Comparison of ENCODE assay signal across 23 cellular contexts in genomic region chr10:88941026-88941425, GRCh38. TPM values are rescaled to one million over a fixed set of nuclear protein-coding genes. Genes with fewer than 3 reads are reported as not detected.
DNase-seq lines count a peak whose midpoint lies in the region; ATAC-seq lines count a peak whose summit lies in the region.
"Had no signal": no experiment of that assay in that cellular context is flagged by ENCODE, and none has a peak within 500 bp of the region (broad histone marks: within the 10 kb centered on the region; RNA-seq: fewer than 3 reads in every experiment).

No MANE protein-coding gene starts in this region.

- H3K27me3 Mint-ChIP-seq in activated naive CD8-positive, alpha-beta T cell treated with anti-CD3 and anti-CD28 coated beads, Interleukin-2, amount 10 ng/mL, durations not matched to agents 7 days and 5 days = no peaks in the 10 kb centered on the region
- no peaks in the 10 kb centered on the region for H3K27me3 Mint-ChIP-seq in activated naive CD8-positive, alpha-beta T cell treated with anti-CD3 and anti-CD28 coated beads for 36 hours
- no peaks in the 10 kb centered on the region for H3K27me3 Mint-ChIP-seq in memory B cell
- no peaks in the 10 kb centered on the region for H3K27me3 Mint-ChIP-seq in stimulated activated naive B cell treated with anti-CD40 and anti-IgM and Interleukin-4, amounts not matched to agents 10 μg/mL and 1 μg/mL and 100 μg/mL, for 72 hours
- H3K27me3 Mint-ChIP-seq: CD4-positive, alpha-beta memory T cell had no signal

- ATAC-seq in activated naive CD8-positive, alpha-beta T cell treated with anti-CD3 and anti-CD28 coated beads, Interleukin-2, amount 10 ng/mL, durations not matched to agents 7 days and 5 days (ENCODE audit: low read depth) = no peak
- ATAC-seq in memory B cell (ENCODE audit: low read depth) (no peak), aorta (ENCODE audit: low FRiP score) (peak; percentile 2), HG03457 (IDR thresholded peaks at IDR 0.05; ENCODE audit: unreplicated experiment) (no peak)
- no peak for ATAC-seq in stimulated activated naive B cell treated with anti-CD40 and anti-IgM and Interleukin-4, amounts not matched to agents 10 μg/mL and 1 μg/mL and 100 μg/mL, for 72 hours (replicated peaks)
- ATAC-seq in stimulated activated naive CD8-positive, alpha-beta T cell treated with anti-CD3 and anti-CD28 coated beads, Interleukin-15, Interleukin-2, amounts not matched to agents 100 U/mL and 50 U/mL, for 24 hours = no peak
- ATAC-seq: GM23338 had no signal

- no peaks in the 10 kb centered on the region for H3K27me3 ChIP-seq in aorta (ENCODE audit: control insufficient read depth in 1 of 2, insufficient read depth in 2 of 2, low read length in 1 of 2)

- H3K4me1 Mint-ChIP-seq in activated naive CD8-positive, alpha-beta T cell treated with anti-CD3 and anti-CD28 coated beads, Interleukin-2, amount 10 ng/mL, durations not matched to agents 7 days and 5 days = peaks cover 19% of the 10 kb centered on the region
- H3K4me1 Mint-ChIP-seq in activated naive CD8-positive, alpha-beta T cell treated with anti-CD3 and anti-CD28 coated beads for 36 hours = peaks cover 11% of the 10 kb centered on the region
- H3K4me1 Mint-ChIP-seq in memory B cell = peaks cover 9% of the 10 kb centered on the region
- H3K4me1 Mint-ChIP-seq in stimulated activated naive B cell treated with anti-CD40 and anti-IgM and Interleukin-4, amounts not matched to agents 10 μg/mL and 1 μg/mL and 100 μg/mL, for 72 hours = peaks cover 9 to 13% of the 10 kb centered on the region in 2 donors
- H3K4me1 Mint-ChIP-seq: GM23338 had no signal

- H3K27ac Mint-ChIP-seq in activated naive CD8-positive, alpha-beta T cell treated with anti-CD3 and anti-CD28 coated beads, Interleukin-2, amount 10 ng/mL, durations not matched to agents 7 days and 5 days = peak overlapping the region; percentile 1
- no peak overlapping the region for H3K27ac Mint-ChIP-seq in activated naive CD8-positive, alpha-beta T cell treated with anti-CD3 and anti-CD28 coated beads for 36 hours
- H3K27ac Mint-ChIP-seq in memory B cell = peak overlapping the region; percentile 11
- peak overlapping the region; percentile 32 for H3K27ac Mint-ChIP-seq in stimulated activated naive B cell treated with anti-CD40 and anti-IgM and Interleukin-4, amounts not matched to agents 10 μg/mL and 1 μg/mL and 100 μg/mL, for 72 hours
- H3K27ac Mint-ChIP-seq: GM23338 had no signal

- no peaks in the 10 kb centered on the region for H3K9me3 Mint-ChIP-seq in activated naive CD8-positive, alpha-beta T cell treated with anti-CD3 and anti-CD28 coated beads, Interleukin-2, amount 10 ng/mL, durations not matched to agents 7 days and 5 days
- no peaks in the 10 kb centered on the region for H3K9me3 Mint-ChIP-seq in activated naive CD8-positive, alpha-beta T cell treated with anti-CD3 and anti-CD28 coated beads for 36 hours
- H3K9me3 Mint-ChIP-seq in memory B cell = no peaks in the 10 kb centered on the region
- no peaks in the 10 kb centered on the region for H3K9me3 Mint-ChIP-seq in stimulated activated naive B cell treated with anti-CD40 and anti-IgM and Interleukin-4, amounts not matched to agents 10 μg/mL and 1 μg/mL and 100 μg/mL, for 72 hours
- H3K9me3 Mint-ChIP-seq: CD4-positive, alpha-beta memory T cell; GM23338 had no signal

- H3K9me3 ChIP-seq in aorta (ENCODE audit: control insufficient read depth, low read length) = no peaks in the 10 kb centered on the region
- H3K9me3 ChIP-seq: BLaER1 treated with 17β-estradiol and CSF1 and Interleukin-3, amounts not matched to agents 10 nM and 100 nM; Caco-2 had no signal

- H3K36me3 ChIP-seq in aorta (ENCODE audit: control insufficient read depth in 1 of 2, insufficient read depth in 2 of 2, low read length in 1 of 2) = peaks cover 27 to 39% of the 10 kb centered on the region in 2 donors

- peaks cover 0 to 2% of the 10 kb centered on the region in 2 donors for H3K4me1 ChIP-seq in aorta (ENCODE audit: control insufficient read depth in 1 of 2, insufficient read depth in 2 of 2, low read length in 2 of 2)
- H3K4me1 ChIP-seq: Caco-2 had no signal

- intact Hi-C loops in aorta (cut with DNase I) = no loop called here

- H3K4me3 Mint-ChIP-seq in activated naive CD8-positive, alpha-beta T cell treated with anti-CD3 and anti-CD28 coated beads, Interleukin-2, amount 10 ng/mL, durations not matched to agents 7 days and 5 days = no peak overlapping the region
- H3K4me3 Mint-ChIP-seq in activated naive CD8-positive, alpha-beta T cell treated with anti-CD3 and anti-CD28 coated beads for 36 hours = no peak overlapping the region
- no peak overlapping the region for H3K4me3 Mint-ChIP-seq in memory B cell
- H3K4me3 Mint-ChIP-seq in stimulated activated naive B cell treated with anti-CD40 and anti-IgM and Interleukin-4, amounts not matched to agents 10 μg/mL and 1 μg/mL and 100 μg/mL, for 72 hours = no peak overlapping the region
- H3K4me3 Mint-ChIP-seq: CD4-positive, alpha-beta memory T cell; GM23338 had no signal

- DNase-seq in activated naive CD8-positive, alpha-beta T cell treated with anti-CD3 and anti-CD28 coated beads, Interleukin-2, amount 10 ng/mL, durations not matched to agents 7 days and 5 days = no peak
- no peak for DNase-seq in activated naive CD8-positive, alpha-beta T cell treated with anti-CD3 and anti-CD28 coated beads for 36 hours
- DNase-seq in memory B cell (ENCODE audit: low spot score in 2 of 2) (no peak), aorta (no peak)
- no peak for DNase-seq in stimulated activated naive B cell treated with anti-CD40 and anti-IgM and Interleukin-4, amounts not matched to agents 10 μg/mL and 1 μg/mL and 100 μg/mL, for 72 hours
- no peak for DNase-seq in stimulated activated naive CD8-positive, alpha-beta T cell treated with anti-CD3 and anti-CD28 coated beads, Interleukin-15, Interleukin-2, amounts not matched to agents 100 U/mL and 50 U/mL, for 24 hours
- no peak for DNase-seq in activated naive CD4-positive, alpha-beta T cell (lab: John Stamatoyannopoulos, UW)
- DNase-seq: ACHN; Caco-2; CD4-positive, alpha-beta memory T cell; DMS 273 treated with DMSO at 0.1 percent for 48 hours; DMS79 treated with DMSO at 0.1 percent for 48 hours; HCEC 1CT; IMR-90; NCI-H1092 treated with DMSO at 0.1 percent for 48 hours; NCI-H1436 treated with DMSO at 0.1 percent for 48 hours; NCI-H1930; SIG-M5 had no signal

- H3K36me3 Mint-ChIP-seq in activated naive CD8-positive, alpha-beta T cell treated with anti-CD3 and anti-CD28 coated beads, Interleukin-2, amount 10 ng/mL, durations not matched to agents 7 days and 5 days = peaks cover 10% of the 10 kb centered on the region
- peaks cover 3% of the 10 kb centered on the region for H3K36me3 Mint-ChIP-seq in activated naive CD8-positive, alpha-beta T cell treated with anti-CD3 and anti-CD28 coated beads for 36 hours
- H3K36me3 Mint-ChIP-seq in memory B cell = peaks cover 2% of the 10 kb centered on the region
- peaks cover 20 to 37% of the 10 kb centered on the region in 2 donors for H3K36me3 Mint-ChIP-seq in stimulated activated naive B cell treated with anti-CD40 and anti-IgM and Interleukin-4, amounts not matched to agents 10 μg/mL and 1 μg/mL and 100 μg/mL, for 72 hours

- H3K27ac ChIP-seq in aorta (ENCODE audit: low read depth in 1 of 2, low read length in 2 of 2) = peak overlapping the region in 1 of 2 donors; percentile 31
- H3K27ac ChIP-seq: 22Rv1; BLaER1 treated with 17β-estradiol and CSF1 and Interleukin-3, amounts not matched to agents 10 nM and 100 nM; KMS-11 had no signal

- H3K4me3 ChIP-seq in aorta (ENCODE audit: low read length in 2 of 2) = no peak overlapping the region
- H3K4me3 ChIP-seq: BLaER1 treated with 17β-estradiol and CSF1 and Interleukin-3, amounts not matched to agents 10 nM and 100 nM; GM23338 had no signal

- POLR2A ChIA-PET in activated naive CD8-positive, alpha-beta T cell treated with anti-CD3 and anti-CD28 coated beads, Interleukin-2, amount 10 ng/mL, durations not matched to agents 7 days and 5 days (lab: Charles Lee) = no interaction called here

- 13 to 16% methylated on average over 6 of the region's 6 CpGs for WGBS in aorta, 2 donors

RNA-seq across cellular contexts. Expression of gene ACTA2, which starts 11.5 kb away (rescaled TPM):
- 10 to 100 TPM; 11.0 to 13.8 TPM for total RNA-seq in activated naive CD8-positive, alpha-beta T cell treated with anti-CD3 and anti-CD28 coated beads, Interleukin-2, amount 10 ng/mL, durations not matched to agents 7 days and 5 days
- total RNA-seq in activated naive CD8-positive, alpha-beta T cell treated with anti-CD3 and anti-CD28 coated beads for 36 hours = 1 to 10 TPM; 4.7 to 5.0 TPM
- 1,000 to 10,000 TPM; 3,684 to 9,611 TPM for total RNA-seq in aorta
- polyA plus RNA-seq in aorta = 1,000 to 10,000 TPM; 3,163 to 4,826 TPM
- total RNA-seq: Caco-2 had no signal

RNA-seq across cellular contexts. Expression of gene FAS, which starts 49.6 kb away (rescaled TPM):
- 10 to 100 TPM; 47.2 to 54.1 TPM for total RNA-seq in activated naive CD8-positive, alpha-beta T cell treated with anti-CD3 and anti-CD28 coated beads, Interleukin-2, amount 10 ng/mL, durations not matched to agents 7 days and 5 days
- 10 to 100 TPM; 31.1 to 33.4 TPM for total RNA-seq in activated naive CD8-positive, alpha-beta T cell treated with anti-CD3 and anti-CD28 coated beads for 36 hours
- 10 to 100 TPM; 27.4 to 28.5 TPM for total RNA-seq in aorta
- 10 to 100 TPM in 1 of 2 donors, 1 to 10 TPM in 1; 9.5 to 28.5 TPM for polyA plus RNA-seq in aorta
- total RNA-seq: Caco-2 had no signal

Comparison
In these comparisons a context has a peak if more than half of its experiments do, and no peak if none do; other contexts are left out.
1. RNA of gene ACTA2, which starts 11.5 kb away (total RNA-seq): 3,684 to 9,611 TPM in aorta; 11.0 to 13.8 TPM in activated naive CD8-positive, alpha-beta T cell treated with anti-CD3 and anti-CD28 coated beads, Interleukin-2, amount 10 ng/mL, durations not matched to agents 7 days and 5 days and 4.7 to 5.0 TPM in activated naive CD8-positive, alpha-beta T cell treated with anti-CD3 and anti-CD28 coated beads for 36 hours; every median in the first group is over 100 times any median in the second.